12 cellular contexts compared by ENCODE assay signal in the genomic region with DNA sequence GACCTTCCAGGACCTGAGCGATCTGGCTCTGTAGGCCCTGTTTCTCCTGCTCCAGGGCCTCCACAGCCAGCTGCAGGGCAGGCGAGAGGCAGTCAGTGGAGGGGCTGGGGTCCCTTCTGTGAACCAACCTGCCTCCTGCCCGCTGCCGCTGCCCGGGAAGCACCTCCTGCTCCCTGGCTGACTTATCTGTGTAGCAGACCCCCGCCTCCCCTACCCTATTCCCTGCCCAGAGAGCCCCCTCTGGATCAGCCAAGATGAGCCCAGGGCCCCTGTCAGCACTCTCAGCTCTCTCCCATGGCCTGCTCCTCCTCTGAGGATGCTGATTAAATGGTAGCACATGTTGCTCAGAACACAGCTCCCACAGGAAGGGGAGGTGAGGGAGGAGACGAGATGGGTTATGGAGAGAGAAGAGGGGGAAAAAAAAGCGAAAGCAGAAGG. TPM values are rescaled to one million over a fixed set of nuclear protein-coding genes. Genes with fewer than 3 reads are reported as not detected.
DNase-seq lines count a peak whose midpoint lies in the region; ATAC-seq and TF ChIP-seq lines count a peak whose summit lies in the region.
"Had no signal": no experiment of that assay in that cellular context is flagged by ENCODE, and none has a peak within 500 bp of the region (broad histone marks: within the 10 kb centered on the region; RNA-seq: fewer than 3 reads in every experiment).

No MANE protein-coding gene starts in this region.

- no peak overlapping the region for H2AFZ ChIP-seq in neuron (ENCODE audit: low read depth, low read length)

- peaks cover 10% of the 10 kb centered on the region for H3K27me3 ChIP-seq in AG04450 (ENCODE audit: control insufficient read depth, insufficient read depth, low read length)
- no peaks in the 10 kb centered on the region for H3K27me3 ChIP-seq in Panc1 (ENCODE audit: control insufficient read depth, insufficient read depth, low read length)
- H3K27me3 ChIP-seq in neuron (ENCODE audit: insufficient read depth, low read length) = peaks cover 17% of the 10 kb centered on the region
- H3K27me3 ChIP-seq: MG63 had no signal

- H3K4me3 ChIP-seq in AG04450 (ENCODE audit: low read depth, low read length) (peak overlapping the region; percentile 64), Panc1 (ENCODE audit: low read depth in 2 of 2, low read length in 2 of 2) (peak overlapping the region; percentile 37 to 57), fibroblast of villous mesenchyme (ENCODE audit: low read depth, low read length) (peak overlapping the region; percentile 49), neuron (ENCODE audit: low read length) (peak overlapping the region; percentile 70)
- H3K4me3 ChIP-seq: MG63 had no signal

- H3K4me1 ChIP-seq in Panc1 (ENCODE audit: control insufficient read depth, insufficient read depth, low read length) (peaks cover 18% of the 10 kb centered on the region), neuron (ENCODE audit: insufficient read depth, low read length) (peaks cover 55% of the 10 kb centered on the region)

- no TSS peak for BruUV-seq in Panc1 (replicated peaks; lab: Mats Ljungman, UMichigan)

- H3K9me3 ChIP-seq in AG04450 (ENCODE audit: control insufficient read depth, insufficient read depth, low read length) (no peaks in the 10 kb centered on the region; the same call in 1 of the 2 replicates), Panc1 (ENCODE audit: control insufficient read depth, insufficient read depth, low read depth, low read length) (no peaks in the 10 kb centered on the region), neuron (ENCODE audit: low read length) (no peaks in the 10 kb centered on the region)
- H3K9me3 ChIP-seq: MG63 had no signal

- H3K27ac ChIP-seq in AG04450 (ENCODE audit: low read depth, low read length) (peak overlapping the region; percentile 39), Panc1 (ENCODE audit: low read length) (peak overlapping the region; percentile 71)

- TF ChIP-seq CTCF in AG04450 (IDR thresholded peaks at IDR 0.05; ENCODE audit: low read depth, low read length) (no peak), Panc1 (IDR thresholded peaks at IDR 0.05) (no peak), fibroblast of villous mesenchyme (IDR thresholded peaks at IDR 0.05; ENCODE audit: insufficient read depth, low read depth, low read length) (no peak)

- H3K36me3 ChIP-seq in Panc1 (ENCODE audit: control insufficient read depth, insufficient read depth, low read length) (no peaks in the 10 kb centered on the region), neuron (ENCODE audit: insufficient read depth, low read length) (peaks cover 34% of the 10 kb centered on the region)
- H3K36me3 ChIP-seq: MG63 had no signal

- intact Hi-C loops in Panc1 (cut with micrococcal nuclease; ENCODE audit: unreplicated experiment) = no loop called here

- DNase-seq in AG04450 (ENCODE audit: low read depth, low spot score) (no peak), Panc1 (ENCODE audit: low read depth, low spot score) (no peak), fibroblast of villous mesenchyme (ENCODE audit: low read depth) (no peak), NCI-H82 (lab: John Stamatoyannopoulos, UW) (no peak), HT-29 (ENCODE audit: low spot score) (no peak), ACHN (no peak)
- DNase-seq: activated naive CD4-positive, alpha-beta T cell treated with Interleukin-2 at 50 U/mL for 16 hours; AML-193; MG63; NK-92 treated with Interleukin-12 subunit alpha and Interleukin-12 subunit beta, amount 100 ng/mL, for 24 hours had no signal

- POLR2A ChIA-PET in AG04450 (lab: Yijun Ruan, JAX) = interaction anchor here (0.8 to 4.1 kb wide), 3 partner anchors 13 to 29 kb away, joined by 3 to 36 read pairs (median 7); no protein-coding TSS in a partner anchor
- POLR2A ChIA-PET in Panc1 (lab: Charles Lee) = interaction anchor here (0.5 to 0.7 kb wide), 2 partner anchors 9 to 40 kb away, joined by 3 read pairs; no protein-coding TSS in a partner anchor

- in situ Hi-C loops in Panc1 (cut with HindIII; ENCODE audit: low pct_unique_long_range_greater_than_20kb, low sequenced_read_pairs) (no loop called here), ACHN (cut with HindIII; ENCODE audit: low pct_ligation_motif_present, low pct_unique_long_range_greater_than_20kb, low sequenced_read_pairs) (no loop called here)

- ATAC-seq in Panc1 (no peak), GM18909 (IDR thresholded peaks at IDR 0.05; ENCODE audit: poor library complexity, unreplicated experiment) (no peak)

- CTCF ChIA-PET in AG04450 (lab: Charles Lee) (interaction anchor here (6.3 to 8.4 kb wide), 4 partner anchors 15 to 51 kb away, joined by 75 to 204 read pairs (median 102); a partner anchor contains a TSS), Panc1 (lab: Charles Lee) (interaction anchor here (1.1 to 3.6 kb wide), 2 partner anchors 14 to 47 kb away, joined by 4 to 47 read pairs; no protein-coding TSS in a partner anchor)

RNA-seq across cellular contexts. Expression of a gene that starts 1.9 kb away (rescaled TPM):
- 15.7 and 19.2 TPM in 2 replicates for polyA plus RNA-seq in AG04450 (2011; rRNA removed)
- 18.7 and 20.4 TPM in 2 replicates for polyA minus RNA-seq in AG04450 (2011; rRNA and poly(A)+ RNA removed)
- total RNA-seq in Panc1 (2021; ENCODE audit: unreplicated experiment) (56.3 TPM), fibroblast of villous mesenchyme (66.4 and 66.9 TPM in 2 replicates)
- 61.1 TPM for polyA plus RNA-seq in Panc1 (2012; ENCODE audit: insufficient read length)
- 0.31 and 0.44 TPM in 2 replicates for total RNA-seq in HT-29 (2014; rRNA removed; shearing (Covaris generic))

RNA-seq across cellular contexts. Expression of a gene that starts 30.1 kb away (rescaled TPM):
- 12.8 and 15.5 TPM in 2 replicates for polyA plus RNA-seq in AG04450 (2011; rRNA removed)
- 5.4 and 5.8 TPM in 2 replicates for polyA minus RNA-seq in AG04450 (2011; rRNA and poly(A)+ RNA removed)
- 1,115 TPM for total RNA-seq in Panc1 (2021; ENCODE audit: unreplicated experiment)
- 1,502 TPM for polyA plus RNA-seq in Panc1 (2012; ENCODE audit: insufficient read length)
- total RNA-seq in fibroblast of villous mesenchyme = 39.0 and 80.7 TPM in 2 replicates
- total RNA-seq in HT-29 (2014; rRNA removed; shearing (Covaris generic)) = 289 and 312 TPM in 2 replicates

RNA-seq across cellular contexts. Expression of a gene that starts 33.4 kb away (rescaled TPM):
- polyA plus RNA-seq in AG04450 (2011; rRNA removed) = 0.05 TPM in 1 of 2 replicates, not detected in the other
- polyA minus RNA-seq in AG04450 (2011; rRNA and poly(A)+ RNA removed) = not detected in 2 replicates
- 0.57 TPM for total RNA-seq in Panc1 (2021; ENCODE audit: unreplicated experiment)
- 0.51 TPM for polyA plus RNA-seq in Panc1 (2012; ENCODE audit: insufficient read length)
- total RNA-seq in fibroblast of villous mesenchyme = not detected in 2 replicates
- not detected in 2 replicates for total RNA-seq in HT-29 (2014; rRNA removed; shearing (Covaris generic))

RNA-seq across cellular contexts. Expression of a gene that starts 53.0 kb away (rescaled TPM):
- 7.9 and 8.3 TPM in 2 replicates for polyA plus RNA-seq in AG04450 (2011; rRNA removed)
- 6.0 and 7.1 TPM in 2 replicates for polyA minus RNA-seq in AG04450 (2011; rRNA and poly(A)+ RNA removed)
- 32.8 TPM for total RNA-seq in Panc1 (2021; ENCODE audit: unreplicated experiment)
- polyA plus RNA-seq in Panc1 (2012; ENCODE audit: insufficient read length) = 37.7 TPM
- 9.0 and 12.5 TPM in 2 replicates for total RNA-seq in fibroblast of villous mesenchyme
- total RNA-seq in HT-29 (2014; rRNA removed; shearing (Covaris generic)) = 30.0 and 30.3 TPM in 2 replicates

RNA-seq across cellular contexts. Expression of a gene that starts 53.3 kb away (rescaled TPM):
- polyA plus RNA-seq in AG04450 (2011; rRNA removed) = 25.6 and 29.1 TPM in 2 replicates
- polyA minus RNA-seq in AG04450 (2011; rRNA and poly(A)+ RNA removed) = 25.6 TPM in 2 replicates
- total RNA-seq in Panc1 (2021; ENCODE audit: unreplicated experiment) = 40.6 TPM
- 26.9 TPM for polyA plus RNA-seq in Panc1 (2012; ENCODE audit: insufficient read length)
- total RNA-seq in fibroblast of villous mesenchyme = 17.4 and 22.9 TPM in 2 replicates
- total RNA-seq in HT-29 (2014; rRNA removed; shearing (Covaris generic)) = 30.8 and 33.2 TPM in 2 replicates

Comparison
In these comparisons a context has a peak if more than half of its experiments do, and no peak if none do; other contexts are left out.
1. RNA of a gene that starts 1.9 kb away (total RNA-seq): 66.4 to 66.9 TPM in fibroblast of villous mesenchyme and 56.3 TPM in Panc1 (single experiment); 0.31 to 0.44 TPM in HT-29; every median in the first group is over 10 times any median in the second.
2. Peak in every context shown above with its lines, with median percentiles within 50 percentile points of each other: H3K4me3 ChIP-seq.